Comparison of ENCODE assay signal across 9 cellular contexts in the genomic region with DNA sequence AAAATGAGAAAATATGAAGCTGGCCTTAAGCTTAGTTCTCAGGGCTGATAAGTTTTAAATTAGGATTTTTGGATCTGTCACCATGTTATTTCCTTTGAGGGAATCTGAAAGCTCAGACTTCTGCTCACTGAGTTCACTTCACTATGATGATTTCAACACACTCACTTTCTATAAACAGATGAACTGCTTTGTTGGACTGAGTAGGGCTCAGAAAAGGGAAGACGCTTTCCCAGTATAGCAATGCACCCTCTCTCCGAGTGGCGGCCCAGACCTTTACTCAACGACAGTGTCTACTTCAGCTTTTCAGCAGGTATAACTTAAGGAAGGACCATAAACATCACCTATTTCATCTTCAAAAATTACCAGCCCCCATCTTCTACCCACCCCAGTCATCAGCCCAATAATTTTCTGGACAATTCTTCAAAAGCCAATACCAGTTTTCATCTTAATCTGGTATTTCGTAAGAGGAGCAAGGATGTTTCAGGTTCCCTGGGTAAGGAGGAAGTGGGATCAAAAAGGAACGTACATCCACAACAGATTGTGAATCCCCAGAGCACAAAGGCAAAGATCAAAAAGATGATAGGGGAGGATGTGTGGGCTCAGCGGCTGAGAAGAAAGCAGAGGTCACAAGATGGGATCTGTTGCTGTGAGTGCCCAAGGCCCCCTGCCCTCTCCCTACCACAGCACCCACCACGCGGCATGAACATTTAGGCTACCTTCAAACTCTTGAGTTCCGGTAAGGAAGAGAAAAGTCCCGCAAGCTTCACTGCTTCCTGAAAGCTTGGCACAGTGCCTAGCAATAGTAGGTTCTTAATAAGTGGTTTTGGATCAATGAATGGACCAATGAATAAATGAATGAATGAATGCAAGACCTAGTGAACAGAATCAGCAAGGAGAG. TPM values are rescaled to one million over a fixed set of nuclear protein-coding genes. Genes with fewer than 3 reads are reported as not detected.
DNase-seq lines count a peak whose midpoint lies in the region; ATAC-seq, FAIRE-seq and TF ChIP-seq lines count a peak whose summit lies in the region.
"Had no signal": no experiment of that assay in that cellular context is flagged by ENCODE, and none has a peak within 500 bp of the region (broad histone marks: within the 10 kb centered on the region; RNA-seq: fewer than 3 reads in every experiment).

No MANE protein-coding gene starts in this region.

- H3K36me3 ChIP-seq in Peyer's patch (no peaks in the 10 kb centered on the region), psoas muscle (ENCODE audit: insufficient read depth in 1 of 2, low read depth in 1 of 2) (no peaks in the 10 kb centered on the region)

- intact Hi-C loops in dendritic cell treated with granulocyte-macrophage colony-stimulating factor and Interleukin-4, amounts not matched to agents 40 ng/mL and 50 ng/mL, for 4 days (cut with micrococcal nuclease): no loop called here
- intact Hi-C loops in psoas muscle (cut with DNase I): no loop called here

- H3K9me3 Mint-ChIP-seq in dendritic cell treated with granulocyte-macrophage colony-stimulating factor and Interleukin-4, amounts not matched to agents 40 ng/mL and 50 ng/mL, for 4 days: no peaks in the 10 kb centered on the region

- H3K4me3 ChIP-seq in Peyer's patch (peak overlapping the region in 2 of 4 donors; percentile 3 to 21), psoas muscle (no peak overlapping the region)

- peak overlapping the region; percentile 82 for H3K27ac Mint-ChIP-seq in dendritic cell treated with granulocyte-macrophage colony-stimulating factor and Interleukin-4, amounts not matched to agents 40 ng/mL and 50 ng/mL, for 4 days

- DNase-seq in GM12892 (ENCODE audit: insufficient read length) (no peak), Peyer's patch (peak in 2 of 3 donors; percentile 68 to 74), psoas muscle (no peak), kidney glomerular epithelial cell (lab: John Stamatoyannopoulos, UW) (no peak)

- H3K36me3 Mint-ChIP-seq in dendritic cell treated with granulocyte-macrophage colony-stimulating factor and Interleukin-4, amounts not matched to agents 40 ng/mL and 50 ng/mL, for 4 days (ENCODE audit: low read depth): no peaks in the 10 kb centered on the region

- peaks cover 78% of the 10 kb centered on the region for H3K4me1 Mint-ChIP-seq in dendritic cell treated with granulocyte-macrophage colony-stimulating factor and Interleukin-4, amounts not matched to agents 40 ng/mL and 50 ng/mL, for 4 days (ENCODE audit: low read depth)

- no peaks in the 10 kb centered on the region for H3K27me3 ChIP-seq in Peyer's patch
- H3K27me3 ChIP-seq in psoas muscle (ENCODE audit: insufficient read depth in 3 of 3, low read length in 2 of 3): no peaks in the 10 kb centered on the region

- no peak for TF ChIP-seq POLR2A in GM12892 (IDR thresholded peaks at IDR 0.05; ENCODE audit: low read depth, low read length)
- no peak for TF ChIP-seq POLR2A in Peyer's patch (IDR thresholded peaks at IDR 0.05)

- peak in 1 of 6 experiments; percentile 5 for TF ChIP-seq CTCF in Peyer's patch (IDR thresholded peaks at IDR 0.05)
- no peak for TF ChIP-seq CTCF in psoas muscle (IDR thresholded peaks at IDR 0.05)

- H3K9me3 ChIP-seq in Peyer's patch: no peaks in the 10 kb centered on the region
- no peaks in the 10 kb centered on the region for H3K9me3 ChIP-seq in psoas muscle

- H3K4me1 ChIP-seq in Peyer's patch (peaks cover 3 to 73% (median 17%) of the 10 kb centered on the region in 4 donors), psoas muscle (peaks cover 3% of the 10 kb centered on the region)

- peak overlapping the region; percentile 60 for H3K4me3 Mint-ChIP-seq in dendritic cell treated with granulocyte-macrophage colony-stimulating factor and Interleukin-4, amounts not matched to agents 40 ng/mL and 50 ng/mL, for 4 days

- 81 to 85% (median 85%) methylated on average over 11 of the region's 11 CpGs for WGBS in psoas muscle, 3 donors

- H3K27ac ChIP-seq in Peyer's patch (peak overlapping the region; percentile 68 to 87 (median 81)), psoas muscle (peak overlapping the region; percentile 10)

- peak; percentile 82 for FAIRE-seq in GM12892 (lab: Jason Lieb, UNC)
- FAIRE-seq: keratinocyte had no signal

- no peaks in the 10 kb centered on the region for H3K27me3 Mint-ChIP-seq in dendritic cell treated with granulocyte-macrophage colony-stimulating factor and Interleukin-4, amounts not matched to agents 40 ng/mL and 50 ng/mL, for 4 days

- ATAC-seq in psoas muscle (peak in 2 of 4 donors; percentile 53 to 64), GM21717 (IDR thresholded peaks at IDR 0.05; ENCODE audit: unreplicated experiment) (no peak), GM18870 (IDR thresholded peaks at IDR 0.05; ENCODE audit: unreplicated experiment) (no peak), HG03097 (IDR thresholded peaks at IDR 0.05; ENCODE audit: low FRiP score, unreplicated experiment) (no peak)

RNA-seq across cellular contexts. Expression of gene LPIN2, which starts 41.9 kb away (rescaled TPM):
- 14.6 TPM for polyA plus RNA-seq in GM12892 (2012; ENCODE audit: missing spikeins)
- 100 to 1,000 TPM in 3 of 4 donors, 10 to 100 TPM in 1; 29.7 to 178 (median 133) TPM for total RNA-seq in Peyer's patch
- total RNA-seq in psoas muscle: 1 to 10 TPM; 4.4 to 5.2 (median 4.9) TPM
- 1 to 10 TPM; 1.5 to 3.9 (median 3.6) TPM for polyA plus RNA-seq in psoas muscle

Comparison
In these comparisons a context has a peak if more than half of its experiments do, and no peak if none do; other contexts are left out.
1. DNase-seq: peak in Peyer's patch (2 of 3); none in GM12892 (single experiment), psoas muscle (0 of 2) and kidney glomerular epithelial cell (single experiment).
2. RNA of gene LPIN2, which starts 41.9 kb away (total RNA-seq): 29.7 to 178 TPM in Peyer's patch; 4.4 to 5.2 TPM in psoas muscle; every median in the first group is over 4 times any median in the second.